7 cellular contexts compared by ENCODE assay signal in the genomic region with DNA sequence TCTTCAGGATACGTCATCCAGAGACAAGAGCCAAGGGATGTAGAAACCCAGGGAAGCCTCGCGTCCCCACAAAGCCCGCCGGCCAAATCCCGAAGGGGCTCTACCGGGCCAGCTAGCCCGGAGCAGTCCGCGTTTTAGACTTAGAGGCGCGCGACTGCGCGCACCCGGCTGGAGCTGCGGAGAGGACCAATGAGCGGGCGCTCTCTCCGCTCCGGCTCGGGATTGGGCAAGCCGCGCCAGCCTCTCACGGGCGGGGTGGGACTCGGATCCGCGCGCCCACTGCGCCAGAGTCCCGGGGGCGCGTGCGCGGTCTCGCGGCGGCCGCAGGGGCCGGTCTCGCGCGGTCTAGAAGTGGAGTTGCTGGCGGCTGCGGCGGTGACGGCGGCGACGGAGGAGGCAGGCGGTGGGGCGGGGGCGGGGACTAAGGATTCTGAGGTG.
DNase-seq lines count a peak whose midpoint lies in the region; ATAC-seq and TF ChIP-seq lines count a peak whose summit lies in the region.

No MANE protein-coding gene starts in this region.

- peak; percentile 91 for ATAC-seq in GM18505 (IDR thresholded peaks at IDR 0.05; ENCODE audit: unreplicated experiment)
- peak; percentile 88 for ATAC-seq in HG02943 (IDR thresholded peaks at IDR 0.05; ENCODE audit: low read depth, unreplicated experiment)

- DNase-seq in NCI-H187 (lab: John Stamatoyannopoulos, UW) (peak; percentile 92 to 97), T-helper 22 cell (ENCODE audit: low read depth) (peak; percentile 84), astrocyte of the hippocampus (ENCODE audit: low read depth, low spot score) (peak; percentile 100), hippocampal formation (lab: John Stamatoyannopoulos, UW) (peak; percentile 95 to 96), retina (peak; percentile 97)

- TF ChIP-seq POLR2A in GM18505 (IDR thresholded peaks at IDR 0.05; ENCODE audit: borderline replicate concordance, extremely low read depth, insufficient read depth, insufficient read length), result peak; percentile 66

Comparison
In these comparisons a context has a peak if more than half of its experiments do, and no peak if none do; other contexts are left out.
1. Peak in every context shown above with its lines: DNase-seq and ATAC-seq.